1 cellular context compared by ENCODE assay signal in genomic region chr1:205298191-205298994, GRCh38.
A peak's percentile ranks its signal among the peaks of the same experiment; 100 is the strongest.
TF ChIP-seq lines count a peak whose summit lies in the region.

No MANE protein-coding gene starts in this region.

TF ChIP-seq in GM12878, 131 proteins besides CTCF, POLR2A, EP300 and RAD21:
- no peak for TF ChIP-seq EGR1 (IDR thresholded peaks at IDR 0.05; ENCODE audit: borderline replicate concordance in 1 of 2, low read depth in 2 of 2, low read length in 2 of 2)
- TF ChIP-seq RELB (IDR thresholded peaks at IDR 0.05; ENCODE audit: low read depth) = no peak
- 0 out of 2 replicates have a peak, but pooled peaks have one; percentile 17 for TF ChIP-seq IKZF1 (conservative IDR thresholded peaks at IDR 0.05)
- TF ChIP-seq BMI1 (IDR thresholded peaks at IDR 0.05; ENCODE audit: borderline replicate concordance) = no peak
